ENCODE assay signal across 2 cellular contexts in genomic region chr1:227808566-227808965, GRCh38.
A peak's percentile ranks its signal among the peaks of the same experiment; 100 is the strongest.
TF ChIP-seq lines count a peak whose summit lies in the region.

No MANE protein-coding gene starts in this region.

TF ChIP-seq in A549, 52 proteins besides CTCF, POLR2A, EP300 and RAD21:
- TF ChIP-seq NFE2L2 (conservative IDR thresholded peaks at IDR 0.05; ENCODE audit: low read length) (0 out of 2 replicates have a peak, but pooled peaks have one; percentile 36), POLR2AphosphoS2 (conservative IDR thresholded peaks at IDR 0.05; ENCODE audit: low read length) (no peak), MAFK (IDR thresholded peaks at IDR 0.05; ENCODE audit: partially characterized antibody) (peak; percentile 87)

TF ChIP-seq in GM12891, 5 proteins besides CTCF, POLR2A, EP300 and RAD21:
- TF ChIP-seq SPI1 (IDR thresholded peaks at IDR 0.05; ENCODE audit: low read depth, low read length) (no peak), POU2F2 (IDR thresholded peaks at IDR 0.05; ENCODE audit: low read depth, low read length) (no peak), TAF1 (IDR thresholded peaks at IDR 0.05; ENCODE audit: low read depth, low read length) (no peak), PAX5 (IDR thresholded peaks at IDR 0.05; ENCODE audit: insufficient read depth, low read length, severe bottlenecking) (no peak), POLR2AphosphoS5 (IDR thresholded peaks at IDR 0.05; ENCODE audit: low read depth, low read length) (no peak)
TF ChIP-seq in GM12891: peak in this region for 0.
